21 cellular contexts compared by ENCODE assay signal in the genomic region with DNA sequence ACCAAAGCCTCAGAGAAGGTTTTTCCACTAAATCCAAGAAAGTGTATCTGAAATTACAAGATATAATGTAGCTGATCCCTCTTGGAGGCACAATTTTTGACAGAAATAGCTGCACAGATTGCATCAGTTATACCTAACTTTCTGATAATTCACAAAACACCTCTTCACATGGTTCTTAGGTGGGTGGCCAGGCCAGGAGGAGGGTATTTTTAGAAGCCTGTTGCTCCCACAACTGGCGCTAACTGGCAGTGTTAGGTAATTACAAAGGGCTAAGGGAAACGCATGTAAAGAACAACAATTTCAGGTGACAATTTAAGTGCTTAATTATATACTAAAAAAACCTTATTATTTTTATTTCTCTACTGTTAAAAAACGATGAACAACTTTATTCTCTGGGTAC.
"Had no signal": no experiment of that assay in that cellular context is flagged by ENCODE, and none has a peak within 500 bp of the region (broad histone marks: within the 10 kb centered on the region; RNA-seq: fewer than 3 reads in every experiment).

No MANE protein-coding gene starts in this region.

- H3K27me3 Mint-ChIP-seq: activated CD8-positive, alpha-beta T cell treated with anti-CD3 and anti-CD28 coated beads for 36 hours; activated naive CD4-positive, alpha-beta T cell treated with anti-CD3 and anti-CD28 coated beads, Interleukin-2, amount 10 ng/mL, durations not matched to agents 7 days and 5 days had no signal

- H3K36me3 ChIP-seq: brain microvascular endothelial cell, SJSA1 had no signal

- H3K27ac ChIP-seq: brain microvascular endothelial cell, SJSA1 had no signal

- H3K9me3 ChIP-seq: SJSA1 had no signal

- H3K9me3 Mint-ChIP-seq: activated CD8-positive, alpha-beta T cell treated with anti-CD3 and anti-CD28 coated beads for 36 hours; activated naive CD8-positive, alpha-beta T cell treated with anti-CD3 and anti-CD28 coated beads for 36 hours; T-helper 1 cell treated with Interleukin-12 subunit alpha and Interleukin-12 subunit beta and Interleukin-4 antibody, amounts not matched to agents 30 μg/mL and 1 μg/mL, for 36 hours had no signal

- H3K27me3 ChIP-seq: brain microvascular endothelial cell, SJSA1 had no signal

- H3K36me3 Mint-ChIP-seq: activated naive CD4-positive, alpha-beta T cell treated with anti-CD3 and anti-CD28 coated beads, Interleukin-2, amount 10 ng/mL, durations not matched to agents 7 days and 5 days; activated naive CD8-positive, alpha-beta T cell treated with anti-CD3 and anti-CD28 coated beads for 36 hours had no signal

- H3K27ac Mint-ChIP-seq: activated CD8-positive, alpha-beta T cell treated with anti-CD3 and anti-CD28 coated beads for 36 hours; activated naive CD4-positive, alpha-beta T cell treated with anti-CD3 and anti-CD28 coated beads, Interleukin-2, amount 10 ng/mL, durations not matched to agents 7 days and 5 days; activated naive CD8-positive, alpha-beta T cell treated with anti-CD3 and anti-CD28 coated beads for 36 hours; activated T-cell treated with anti-CD3 and anti-CD28 coated beads, Interleukin-2, amount 50 U/mL, for 72 hours; activated T-helper 2 cell treated with anti-CD3 and anti-CD28 coated beads, Interferon-gamma antibody, Interleukin-2, Interleukin-4, amounts not matched to agents 10 μg/mL and 5 μg/mL and 100 μg/mL, durations not matched to agents 14 hours and 24 hours and 36 hours; T-helper 1 cell treated with Interleukin-12 subunit alpha and Interleukin-12 subunit beta and Interleukin-4 antibody, amounts not matched to agents 30 μg/mL and 1 μg/mL, for 36 hours had no signal

- H3K4me3 ChIP-seq: SJSA1 had no signal

- H3K4me3 Mint-ChIP-seq: activated CD8-positive, alpha-beta T cell treated with anti-CD3 and anti-CD28 coated beads for 36 hours; activated naive CD4-positive, alpha-beta T cell treated with anti-CD3 and anti-CD28 coated beads, Interleukin-2, amount 10 ng/mL, durations not matched to agents 7 days and 5 days; activated naive CD8-positive, alpha-beta T cell treated with anti-CD3 and anti-CD28 coated beads for 36 hours; activated T-cell treated with anti-CD3 and anti-CD28 coated beads, Interleukin-2, amount 50 U/mL, for 72 hours; T-helper 1 cell treated with Interleukin-12 subunit alpha and Interleukin-12 subunit beta and Interleukin-4 antibody, amounts not matched to agents 30 μg/mL and 1 μg/mL, for 36 hours had no signal

- ATAC-seq: activated CD4-positive, CD25-positive, alpha-beta regulatory T cell treated with anti-CD3 and anti-CD28 coated beads, Interleukin-2, amount 50 U/mL, for 24 hours; activated CD8-positive, alpha-beta T cell treated with anti-CD3 and anti-CD28 coated beads for 36 hours; activated T-cell treated with anti-CD3 and anti-CD28 coated beads, Interleukin-2, amount 50 U/mL, for 72 hours had no signal

- H3K4me1 Mint-ChIP-seq: activated naive CD4-positive, alpha-beta T cell treated with anti-CD3 and anti-CD28 coated beads, Interleukin-2, amount 10 ng/mL, durations not matched to agents 7 days and 5 days; activated naive CD8-positive, alpha-beta T cell treated with anti-CD3 and anti-CD28 coated beads for 36 hours had no signal

- DNase-seq: activated CD4-positive, alpha-beta T cell treated with anti-CD3 and anti-CD28 coated beads for 4 hours; activated CD8-positive, alpha-beta memory T cell treated with anti-CD3 and anti-CD28 coated beads, Interleukin-2, amount 50 U/mL, for 4 hours; activated CD8-positive, alpha-beta T cell treated with anti-CD3 and anti-CD28 coated beads for 36 hours; activated gamma-delta T cell treated with Interleukin-2 at 50 U/mL for 16 hours; activated naive CD4-positive, alpha-beta T cell treated with anti-CD3 and anti-CD28 coated beads, Interleukin-2, amount 10 ng/mL, durations not matched to agents 7 days and 5 days; activated naive CD8-positive, alpha-beta T cell treated with anti-CD3 and anti-CD28 coated beads for 36 hours; activated T-cell treated with anti-CD3 and anti-CD28 coated beads, Interleukin-2, amount 50 U/mL, for 72 hours; brain microvascular endothelial cell; cerebellar nuclear complex; MV-4-11; NCI-H1092 treated with DMSO at 0.1 percent for 48 hours; NCI-H1417 treated with DMSO at 0.1 percent for 48 hours; NCI-H1694 treated with DMSO at 0.1 percent for 48 hours; NCI-H2029 treated with DMSO at 0.1 percent for 48 hours; NCI-H226; NCI-H526; SHP77 had no signal
